1 cellular context compared by ENCODE assay signal in genomic region chr20:59937150-59937549, GRCh38.
A peak's percentile ranks its signal among the peaks of the same experiment; 100 is the strongest.
TF ChIP-seq lines count a peak whose summit lies in the region.

No MANE protein-coding gene starts in this region.

TF ChIP-seq in HepG2, 621 proteins besides CTCF, POLR2A, EP300 and RAD21:
- TF ChIP-seq ZNF713 (CRISPR knock-in tag; IDR thresholded peaks at IDR 0.05) (no peak), CEBPB (IDR thresholded peaks at IDR 0.05; ENCODE audit: borderline replicate concordance, low read depth, low read length) (peak; percentile 71), ZNF20 (CRISPR knock-in tag; IDR thresholded peaks at IDR 0.05) (no peak), SNRNP70 (IDR thresholded peaks at IDR 0.05; ENCODE audit: low read depth, low read length) (no peak)
